ENCODE assay signal across 9 cellular contexts in the genomic region with DNA sequence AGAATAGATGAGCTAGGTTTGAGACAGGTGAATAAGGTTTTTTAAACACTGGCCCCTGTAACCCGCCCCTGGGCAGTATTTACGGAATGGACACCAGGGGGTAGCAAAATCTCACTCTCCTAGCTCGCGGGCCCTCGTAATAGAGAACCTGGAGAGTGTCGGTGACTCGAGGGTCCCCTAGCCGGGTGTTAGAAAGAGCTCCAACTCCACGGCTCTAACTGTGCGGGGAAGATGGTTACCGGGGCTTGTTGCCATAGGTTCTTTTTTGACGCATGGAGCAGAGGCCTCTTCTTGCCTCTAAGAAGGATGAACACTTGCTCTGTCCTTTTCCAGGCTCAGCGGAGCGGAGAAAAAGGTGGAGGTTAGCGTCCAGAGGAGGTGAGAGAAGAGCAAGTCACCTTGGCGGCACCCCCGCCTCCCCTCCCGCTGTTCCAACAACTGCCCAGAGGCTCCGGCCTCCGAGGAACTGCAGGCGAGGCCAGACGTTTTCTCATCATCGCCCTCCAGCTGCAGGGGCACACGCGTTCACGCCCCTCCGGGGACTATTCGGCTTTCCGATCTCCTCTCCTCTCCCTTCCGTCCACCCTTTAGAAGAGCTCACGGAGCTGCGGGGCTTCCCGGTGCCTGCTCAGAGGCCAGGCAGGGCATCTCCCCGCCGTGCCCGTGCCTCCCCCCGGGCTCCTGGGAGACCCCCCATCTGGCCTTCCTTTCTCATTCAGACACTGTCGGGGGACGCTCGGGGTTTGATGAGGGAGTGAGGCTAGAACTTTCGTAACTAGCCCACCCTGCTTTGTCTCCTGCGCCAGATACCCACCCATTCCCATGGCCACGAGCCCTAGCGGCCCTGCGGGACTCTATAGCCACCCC. TPM values are rescaled to one million over a fixed set of nuclear protein-coding genes. Genes with fewer than 3 reads are reported as not detected.
DNase-seq lines count a peak whose midpoint lies in the region; ATAC-seq, FAIRE-seq and TF ChIP-seq lines count a peak whose summit lies in the region.
"Had no signal": no experiment of that assay in that cellular context is flagged by ENCODE, and none has a peak within 500 bp of the region (broad histone marks: within the 10 kb centered on the region; RNA-seq: fewer than 3 reads in every experiment).

No MANE protein-coding gene starts in this region.

- H3K9me3 ChIP-seq in CD4-positive, CD25-positive, alpha-beta regulatory T cell (ENCODE audit: control insufficient read depth in 2 of 2, low read length in 2 of 2), result no peaks in the 10 kb centered on the region
- no peaks in the 10 kb centered on the region for H3K9me3 ChIP-seq in upper lobe of right lung

- DNase-seq in CD4-positive, CD25-positive, alpha-beta regulatory T cell, result peak; percentile 37 to 62 (median 52)
- peak; percentile 36 for DNase-seq in HTR-8/SVneo (ENCODE audit: insufficient read length, low spot score)
- DNase-seq in NOMO-1 treated with DMSO at 0.1 percent for 48 hours (lab: John Stamatoyannopoulos, UW; ENCODE audit: unreplicated experiment), result peak; percentile 74
- no peak for DNase-seq in activated T-helper 2 cell treated with anti-CD3 and anti-CD28 coated beads, Interferon-gamma antibody, Interleukin-2, Interleukin-4, amounts not matched to agents 10 μg/mL and 5 μg/mL and 100 μg/mL, durations not matched to agents 14 hours and 24 hours and 36 hours (ENCODE audit: low spot score)
- DNase-seq in foreskin keratinocyte, result peak in 1 of 2 donors; percentile 31
- peak; percentile 46 for DNase-seq in natural killer cell treated with Interleukin-12 subunit alpha and Interleukin-12 subunit beta and Interleukin-15 and Interleukin-18, amount 100 ng/mL, for 72 hours (ENCODE audit: low spot score)
- DNase-seq in upper lobe of right lung, result no peak

- H3K36me3 Mint-ChIP-seq in CD4-positive, CD25-positive, alpha-beta regulatory T cell, result peaks cover 4% of the 10 kb centered on the region
- H3K36me3 Mint-ChIP-seq in activated T-helper 2 cell treated with anti-CD3 and anti-CD28 coated beads, Interferon-gamma antibody, Interleukin-2, Interleukin-4, amounts not matched to agents 10 μg/mL and 5 μg/mL and 100 μg/mL, durations not matched to agents 14 hours and 24 hours and 36 hours (ENCODE audit: low read depth), result no peaks in the 10 kb centered on the region
- no peaks in the 10 kb centered on the region for H3K36me3 Mint-ChIP-seq in natural killer cell treated with Interleukin-12 subunit alpha and Interleukin-12 subunit beta and Interleukin-15 and Interleukin-18, amount 100 ng/mL, for 72 hours

- H3K4me1 Mint-ChIP-seq in CD4-positive, CD25-positive, alpha-beta regulatory T cell, result peaks cover 0 to 37% (median 20%) of the 10 kb centered on the region in 4 donors
- H3K4me1 Mint-ChIP-seq in activated T-helper 2 cell treated with anti-CD3 and anti-CD28 coated beads, Interferon-gamma antibody, Interleukin-2, Interleukin-4, amounts not matched to agents 10 μg/mL and 5 μg/mL and 100 μg/mL, durations not matched to agents 14 hours and 24 hours and 36 hours (ENCODE audit: low read depth), result peaks cover 30% of the 10 kb centered on the region
- H3K4me1 Mint-ChIP-seq in natural killer cell treated with Interleukin-12 subunit alpha and Interleukin-12 subunit beta and Interleukin-15 and Interleukin-18, amount 100 ng/mL, for 72 hours (ENCODE audit: low read depth in 2 of 2), result peaks cover 25 to 36% of the 10 kb centered on the region in 2 donors

- peaks cover 0 to 3% (median 0%) of the 10 kb centered on the region in 7 donors for H3K9me3 Mint-ChIP-seq in CD4-positive, CD25-positive, alpha-beta regulatory T cell
- no peaks in the 10 kb centered on the region for H3K9me3 Mint-ChIP-seq in activated T-helper 2 cell treated with anti-CD3 and anti-CD28 coated beads, Interferon-gamma antibody, Interleukin-2, Interleukin-4, amounts not matched to agents 10 μg/mL and 5 μg/mL and 100 μg/mL, durations not matched to agents 14 hours and 24 hours and 36 hours
- no peaks in the 10 kb centered on the region for H3K9me3 Mint-ChIP-seq in natural killer cell treated with Interleukin-12 subunit alpha and Interleukin-12 subunit beta and Interleukin-15 and Interleukin-18, amount 100 ng/mL, for 72 hours

- H3K27ac ChIP-seq in CD4-positive, CD25-positive, alpha-beta regulatory T cell (ENCODE audit: insufficient read depth, low read length, poor library complexity, severe bottlenecking), result no peak overlapping the region
- H3K27ac ChIP-seq in foreskin keratinocyte (no peak overlapping the region), upper lobe of right lung (peak overlapping the region; percentile 65)

- peak overlapping the region in 2 of 3 donors; percentile 47 to 55 for H3K27ac Mint-ChIP-seq in CD4-positive, CD25-positive, alpha-beta regulatory T cell
- no peak overlapping the region for H3K27ac Mint-ChIP-seq in activated T-helper 2 cell treated with anti-CD3 and anti-CD28 coated beads, Interferon-gamma antibody, Interleukin-2, Interleukin-4, amounts not matched to agents 10 μg/mL and 5 μg/mL and 100 μg/mL, durations not matched to agents 14 hours and 24 hours and 36 hours
- peak overlapping the region in 1 of 2 donors; percentile 41 for H3K27ac Mint-ChIP-seq in natural killer cell treated with Interleukin-12 subunit alpha and Interleukin-12 subunit beta and Interleukin-15 and Interleukin-18, amount 100 ng/mL, for 72 hours

- H3K4me3 ChIP-seq in CD4-positive, CD25-positive, alpha-beta regulatory T cell (ENCODE audit: low read depth, low read length), result peak overlapping the region; percentile 26
- H3K4me3 ChIP-seq in upper lobe of right lung, result peak overlapping the region; percentile 70

- H3K27me3 ChIP-seq in CD4-positive, CD25-positive, alpha-beta regulatory T cell (ENCODE audit: control insufficient read depth, insufficient read depth, low read length), result peaks cover 42% of the 10 kb centered on the region
- H3K27me3 ChIP-seq in foreskin keratinocyte, result peaks cover 20% of the 10 kb centered on the region
- no peaks in the 10 kb centered on the region for H3K27me3 ChIP-seq in upper lobe of right lung

- no peak for FAIRE-seq in HTR-8/SVneo (lab: Jason Lieb, UNC)

- TF ChIP-seq CTCF in foreskin keratinocyte (conservative IDR thresholded peaks at IDR 0.05) (peak; percentile 68), upper lobe of right lung (IDR thresholded peaks at IDR 0.05) (peak; percentile 69)

- H3K27me3 Mint-ChIP-seq in CD4-positive, CD25-positive, alpha-beta regulatory T cell, result peaks cover 86% of the 10 kb centered on the region
- peaks cover 78% of the 10 kb centered on the region for H3K27me3 Mint-ChIP-seq in activated T-helper 2 cell treated with anti-CD3 and anti-CD28 coated beads, Interferon-gamma antibody, Interleukin-2, Interleukin-4, amounts not matched to agents 10 μg/mL and 5 μg/mL and 100 μg/mL, durations not matched to agents 14 hours and 24 hours and 36 hours (ENCODE audit: low read depth)
- peaks cover 56 to 70% of the 10 kb centered on the region in 2 donors for H3K27me3 Mint-ChIP-seq in natural killer cell treated with Interleukin-12 subunit alpha and Interleukin-12 subunit beta and Interleukin-15 and Interleukin-18, amount 100 ng/mL, for 72 hours

- no peaks in the 10 kb centered on the region for H3K36me3 ChIP-seq in CD4-positive, CD25-positive, alpha-beta regulatory T cell (ENCODE audit: control insufficient read depth, insufficient read depth, low read length)
- no peaks in the 10 kb centered on the region for H3K36me3 ChIP-seq in upper lobe of right lung

- intact Hi-C loops in activated T-helper 2 cell treated with anti-CD3 and anti-CD28 coated beads, Interferon-gamma antibody, Interleukin-2, Interleukin-4, amounts not matched to agents 10 μg/mL and 5 μg/mL and 100 μg/mL, durations not matched to agents 14 hours and 24 hours and 36 hours (cut with micrococcal nuclease), result loop anchor here (1.0 to 2.0 kb wide), 2 partner anchors 24 to 38 kb away; no protein-coding TSS in a partner anchor
- intact Hi-C loops in upper lobe of right lung (cut with DNase I), result no loop called here

- H3K4me3 Mint-ChIP-seq in CD4-positive, CD25-positive, alpha-beta regulatory T cell, result peak overlapping the region; percentile 81 to 91 (median 84)
- H3K4me3 Mint-ChIP-seq in activated T-helper 2 cell treated with anti-CD3 and anti-CD28 coated beads, Interferon-gamma antibody, Interleukin-2, Interleukin-4, amounts not matched to agents 10 μg/mL and 5 μg/mL and 100 μg/mL, durations not matched to agents 14 hours and 24 hours and 36 hours (ENCODE audit: low read depth), result peak overlapping the region; percentile 64
- peak overlapping the region; percentile 70 for H3K4me3 Mint-ChIP-seq in natural killer cell treated with Interleukin-12 subunit alpha and Interleukin-12 subunit beta and Interleukin-15 and Interleukin-18, amount 100 ng/mL, for 72 hours

- peaks cover 34% of the 10 kb centered on the region for H3K4me1 ChIP-seq in CD4-positive, CD25-positive, alpha-beta regulatory T cell (ENCODE audit: control insufficient read depth, insufficient read depth, low read length, poor library complexity, severe bottlenecking)
- H3K4me1 ChIP-seq in foreskin keratinocyte, result peaks cover 3% of the 10 kb centered on the region
- peaks cover 26% of the 10 kb centered on the region for H3K4me1 ChIP-seq in upper lobe of right lung

- peak; percentile 67 to 72 for ATAC-seq in CD4-positive, CD25-positive, alpha-beta regulatory T cell (ENCODE audit: low read depth in 2 of 2)
- ATAC-seq in foreskin keratinocyte, result no peak
- ATAC-seq in natural killer cell treated with Interleukin-12 subunit alpha and Interleukin-12 subunit beta and Interleukin-15 and Interleukin-18, amount 100 ng/mL, for 72 hours, result peak in 1 of 2 donors; percentile 63
- ATAC-seq in upper lobe of right lung, result peak; percentile 54
- no peak for ATAC-seq in HG02571 (IDR thresholded peaks at IDR 0.05; ENCODE audit: unreplicated experiment)

RNA-seq across cellular contexts. Expression of gene ARHGEF40, which starts 1.4 kb away (rescaled TPM):
- total RNA-seq in CD4-positive, CD25-positive, alpha-beta regulatory T cell, result 7.4 TPM
- polyA plus RNA-seq in CD4-positive, CD25-positive, alpha-beta regulatory T cell, result under 1 TPM in 2 of 4 donors, not detected in 2; 0.07 to 0.64 TPM
- total RNA-seq in activated T-helper 2 cell treated with anti-CD3 and anti-CD28 coated beads, Interferon-gamma antibody, Interleukin-2, Interleukin-4, amounts not matched to agents 10 μg/mL and 5 μg/mL and 100 μg/mL, durations not matched to agents 14 hours and 24 hours and 36 hours, result 0.05 and 0.16 TPM in 2 replicates
- total RNA-seq in foreskin keratinocyte (13.6 and 20.7 TPM in 2 replicates), upper lobe of right lung (39.2 TPM)
- 10.2 and 17.6 TPM in 2 replicates for polyA plus RNA-seq in foreskin keratinocyte
- total RNA-seq in natural killer cell treated with Interleukin-12 subunit alpha and Interleukin-12 subunit beta and Interleukin-15 and Interleukin-18, amount 100 ng/mL, for 72 hours, result under 1 TPM; 0.36 to 0.75 TPM

RNA-seq across cellular contexts. Expression of gene RNASE8, which starts 11.1 kb away (rescaled TPM):
- total RNA-seq in CD4-positive, CD25-positive, alpha-beta regulatory T cell, result not detected
- polyA plus RNA-seq in CD4-positive, CD25-positive, alpha-beta regulatory T cell, result not detected
- not detected in 2 replicates for total RNA-seq in activated T-helper 2 cell treated with anti-CD3 and anti-CD28 coated beads, Interferon-gamma antibody, Interleukin-2, Interleukin-4, amounts not matched to agents 10 μg/mL and 5 μg/mL and 100 μg/mL, durations not matched to agents 14 hours and 24 hours and 36 hours
- total RNA-seq in foreskin keratinocyte, result not detected in 2 replicates
- polyA plus RNA-seq in foreskin keratinocyte, result not detected in 2 replicates
- not detected for total RNA-seq in natural killer cell treated with Interleukin-12 subunit alpha and Interleukin-12 subunit beta and Interleukin-15 and Interleukin-18, amount 100 ng/mL, for 72 hours
- not detected for total RNA-seq in upper lobe of right lung
- total RNA-seq: HT1080 had no signal

RNA-seq across cellular contexts. Expression of gene RNASE7, which starts 26.6 kb away (rescaled TPM):
- total RNA-seq in CD4-positive, CD25-positive, alpha-beta regulatory T cell, result not detected
- polyA plus RNA-seq in CD4-positive, CD25-positive, alpha-beta regulatory T cell, result not detected
- total RNA-seq in activated T-helper 2 cell treated with anti-CD3 and anti-CD28 coated beads, Interferon-gamma antibody, Interleukin-2, Interleukin-4, amounts not matched to agents 10 μg/mL and 5 μg/mL and 100 μg/mL, durations not matched to agents 14 hours and 24 hours and 36 hours, result not detected in 2 replicates
- total RNA-seq in foreskin keratinocyte (10.5 and 17.1 TPM in 2 replicates), upper lobe of right lung (not detected)
- polyA plus RNA-seq in foreskin keratinocyte, result 6.8 and 11.7 TPM in 2 replicates
- total RNA-seq in natural killer cell treated with Interleukin-12 subunit alpha and Interleukin-12 subunit beta and Interleukin-15 and Interleukin-18, amount 100 ng/mL, for 72 hours, result not detected
- total RNA-seq: HT1080 had no signal

RNA-seq across cellular contexts. Expression of gene ZNF219, which starts 29.7 kb away (rescaled TPM):
- total RNA-seq in CD4-positive, CD25-positive, alpha-beta regulatory T cell, result 5.0 TPM
- polyA plus RNA-seq in CD4-positive, CD25-positive, alpha-beta regulatory T cell, result 1 to 10 TPM; 1.1 to 1.9 (median 1.3) TPM
- total RNA-seq in activated T-helper 2 cell treated with anti-CD3 and anti-CD28 coated beads, Interferon-gamma antibody, Interleukin-2, Interleukin-4, amounts not matched to agents 10 μg/mL and 5 μg/mL and 100 μg/mL, durations not matched to agents 14 hours and 24 hours and 36 hours, result 9.4 and 11.0 TPM in 2 replicates
- total RNA-seq in foreskin keratinocyte, result 51.9 and 52.0 TPM in 2 replicates
- 56.9 and 62.5 TPM in 2 replicates for polyA plus RNA-seq in foreskin keratinocyte
- 1 to 10 TPM; 4.5 to 9.5 TPM for total RNA-seq in natural killer cell treated with Interleukin-12 subunit alpha and Interleukin-12 subunit beta and Interleukin-15 and Interleukin-18, amount 100 ng/mL, for 72 hours
- total RNA-seq in upper lobe of right lung, result 52.8 TPM

RNA-seq across cellular contexts. Expression of gene TMEM253, which starts 32.1 kb away (rescaled TPM):
- total RNA-seq in CD4-positive, CD25-positive, alpha-beta regulatory T cell, result not detected
- polyA plus RNA-seq in CD4-positive, CD25-positive, alpha-beta regulatory T cell, result not detected
- total RNA-seq in activated T-helper 2 cell treated with anti-CD3 and anti-CD28 coated beads, Interferon-gamma antibody, Interleukin-2, Interleukin-4, amounts not matched to agents 10 μg/mL and 5 μg/mL and 100 μg/mL, durations not matched to agents 14 hours and 24 hours and 36 hours, result not detected in 2 replicates
- total RNA-seq in foreskin keratinocyte (0.34 and 0.42 TPM in 2 replicates), upper lobe of right lung (0.67 TPM)
- polyA plus RNA-seq in foreskin keratinocyte, result 1.2 and 1.4 TPM in 2 replicates
- not detected for total RNA-seq in natural killer cell treated with Interleukin-12 subunit alpha and Interleukin-12 subunit beta and Interleukin-15 and Interleukin-18, amount 100 ng/mL, for 72 hours

Comparison
In these comparisons a context has a peak if more than half of its experiments do, and no peak if none do; other contexts are left out.
1. ATAC-seq: peak in CD4-positive, CD25-positive, alpha-beta regulatory T cell (2 of 2) and upper lobe of right lung (single experiment); none in foreskin keratinocyte (single experiment) and HG02571 (single experiment).
2. DNase-seq: peak in CD4-positive, CD25-positive, alpha-beta regulatory T cell (3 of 3), HTR-8/SVneo (single experiment), NOMO-1 treated with DMSO at 0.1 percent for 48 hours (single experiment) and natural killer cell treated with Interleukin-12 subunit alpha and Interleukin-12 subunit beta and Interleukin-15 and Interleukin-18, amount 100 ng/mL, for 72 hours (single experiment); none in activated T-helper 2 cell treated with anti-CD3 and anti-CD28 coated beads, Interferon-gamma antibody, Interleukin-2, Interleukin-4, amounts not matched to agents 10 μg/mL and 5 μg/mL and 100 μg/mL, durations not matched to agents 14 hours and 24 hours and 36 hours (single experiment) and upper lobe of right lung (single experiment).
3. RNA of gene RNASE7, which starts 26.6 kb away (total RNA-seq): 10.5 to 17.1 TPM in foreskin keratinocyte; not detected in CD4-positive, CD25-positive, alpha-beta regulatory T cell (single experiment), not detected in activated T-helper 2 cell treated with anti-CD3 and anti-CD28 coated beads, Interferon-gamma antibody, Interleukin-2, Interleukin-4, amounts not matched to agents 10 μg/mL and 5 μg/mL and 100 μg/mL, durations not matched to agents 14 hours and 24 hours and 36 hours, not detected in natural killer cell treated with Interleukin-12 subunit alpha and Interleukin-12 subunit beta and Interleukin-15 and Interleukin-18, amount 100 ng/mL, for 72 hours and not detected in upper lobe of right lung (single experiment); every median in the first group is over 10 times any median in the second.
4. Peak in every context shown above with its lines, with median percentiles within 50 percentile points of each other: H3K4me3 Mint-ChIP-seq.